Comparison of ENCODE assay signal across 8 cellular contexts in the genomic region with DNA sequence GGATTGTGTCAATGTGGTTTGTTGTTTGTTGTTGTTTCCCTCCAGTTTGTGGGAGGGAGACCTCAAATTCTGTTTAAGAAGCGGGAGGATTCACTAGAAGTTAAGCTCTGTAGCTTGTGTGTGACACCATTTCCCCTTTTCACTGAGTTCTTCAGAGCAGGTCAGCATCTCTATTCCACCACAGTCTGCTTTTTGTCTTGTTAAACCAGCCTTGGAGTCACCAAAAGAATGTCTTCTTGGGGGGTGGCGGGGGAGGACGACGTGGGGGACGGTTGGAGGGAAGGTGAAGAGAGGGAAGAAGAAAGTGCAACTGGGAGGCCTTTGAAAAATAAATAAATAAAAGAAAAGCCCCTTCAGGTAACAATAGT. TPM values are rescaled to one million over a fixed set of nuclear protein-coding genes. Genes with fewer than 3 reads are reported as not detected.
DNase-seq lines count a peak whose midpoint lies in the region; ATAC-seq and TF ChIP-seq lines count a peak whose summit lies in the region.

No MANE protein-coding gene starts in this region.

- no peak for TF ChIP-seq EP300 in sigmoid colon (IDR thresholded peaks at IDR 0.05)

- H3K9ac ChIP-seq in MM.1S (ENCODE audit: low read length) = peak overlapping the region; percentile 66
- H3K9ac ChIP-seq in endocrine pancreas (ENCODE audit: control insufficient read depth, insufficient read depth, low read length) = peak overlapping the region; percentile 14

- intact Hi-C loops in sigmoid colon (cut with DNase I) = loop anchor here (5.0 to 10.0 kb wide), 2 partner anchors 221 to 1203 kb away; no protein-coding TSS in a partner anchor

- no peak for DNase-seq in AG04449 (ENCODE audit: low read depth, low spot score)
- DNase-seq in MM.1S = no peak
- DNase-seq in sigmoid colon = no peak
- no peak for DNase-seq in foreskin melanocyte
- DNase-seq in UCSD-AML1 (lab: John Stamatoyannopoulos, UW; ENCODE audit: unreplicated experiment) = no peak
- DNase-seq in inferior parietal cortex (ENCODE audit: extremely low spot score) = no peak

- CTCF ChIA-PET in AG04449 (lab: Yijun Ruan, JAX) = interaction anchor here (0.7 to 17.0 kb wide), 10 partner anchors 10 to 1532 kb away, joined by 3 to 230 read pairs (median 4); no protein-coding TSS in a partner anchor

- H3K27me3 ChIP-seq in MM.1S (replicated peaks; ENCODE audit: insufficient read depth, low read length) (peaks cover 12% of the 10 kb centered on the region; the same call in 1 of the 2 replicates), endocrine pancreas (ENCODE audit: control insufficient read depth, insufficient read depth, low read length) (no peaks in the 10 kb centered on the region), sigmoid colon (peaks cover 0 to 26% (median 0%) of the 10 kb centered on the region in 3 donors)

- H3K4me1 ChIP-seq in MM.1S (ENCODE audit: low read length) = peaks cover 5% of the 10 kb centered on the region; the same call in 1 of the 2 replicates
- H3K4me1 ChIP-seq in endocrine pancreas (ENCODE audit: control insufficient read depth, insufficient read depth, low read length) = no peaks in the 10 kb centered on the region
- H3K4me1 ChIP-seq in sigmoid colon = peaks cover 0 to 52% (median 30%) of the 10 kb centered on the region in 4 donors

- peak; percentile 11 for ATAC-seq in GM19023 (IDR thresholded peaks at IDR 0.05; ENCODE audit: unreplicated experiment)

- no peaks in the 10 kb centered on the region for H3K9me2 ChIP-seq in MM.1S (replicated peaks; ENCODE audit: insufficient read depth, low read length)

- POLR2A ChIA-PET in AG04449 (lab: Yijun Ruan, JAX) = no interaction called here

- H3K4me2 ChIP-seq in MM.1S (ENCODE audit: low read depth, low read length) = peak overlapping the region; percentile 95

- no peak for TF ChIP-seq POLR2A in sigmoid colon (IDR thresholded peaks at IDR 0.05)

- H3F3A ChIP-seq in MM.1S (ENCODE audit: insufficient read depth, low read length) = peaks cover 38% of the 10 kb centered on the region

- H3K36me3 ChIP-seq in MM.1S (replicated peaks; ENCODE audit: insufficient read depth, low read length) = no peaks in the 10 kb centered on the region
- H3K36me3 ChIP-seq in endocrine pancreas (ENCODE audit: control insufficient read depth, insufficient read depth, low read length) = no peaks in the 10 kb centered on the region
- H3K36me3 ChIP-seq in sigmoid colon = no peaks in the 10 kb centered on the region

- WGBS in sigmoid colon, 2 donors = 2 to 5% methylated on average over 5 of the region's 5 CpGs

- no peaks in the 10 kb centered on the region for H3K79me2 ChIP-seq in MM.1S (ENCODE audit: low read length)

- H3K4me3 ChIP-seq in AG04449 (ENCODE audit: low read depth, low read length) (peak overlapping the region; percentile 75), MM.1S (ENCODE audit: low read length) (peak overlapping the region; percentile 91), endocrine pancreas (ENCODE audit: control insufficient read depth, insufficient read depth, low read length) (no peak overlapping the region), sigmoid colon (peak overlapping the region; percentile 68 to 83 (median 76))

- no peaks in the 10 kb centered on the region for H3K9me3 ChIP-seq in MM.1S (replicated peaks; ENCODE audit: insufficient read depth, low read length)
- H3K9me3 ChIP-seq in endocrine pancreas (ENCODE audit: control insufficient read depth, low read length) = no peaks in the 10 kb centered on the region
- H3K9me3 ChIP-seq in sigmoid colon = no peaks in the 10 kb centered on the region

- H4K20me1 ChIP-seq in MM.1S (ENCODE audit: insufficient read depth, low read length) = no peaks in the 10 kb centered on the region

- H3K27ac ChIP-seq in MM.1S (ENCODE audit: low read length) = peak overlapping the region; percentile 65
- peak overlapping the region; percentile 76 to 95 (median 87) for H3K27ac ChIP-seq in sigmoid colon

- TF ChIP-seq CTCF in AG04449 (IDR thresholded peaks at IDR 0.05; ENCODE audit: insufficient read depth, low read length, missing control alignments) = no peak
- TF ChIP-seq CTCF in MM.1S (IDR thresholded peaks at IDR 0.05; ENCODE audit: low read length) = no peak
- no peak for TF ChIP-seq CTCF in sigmoid colon (IDR thresholded peaks at IDR 0.05)

- H2AFZ ChIP-seq in MM.1S (ENCODE audit: low read length) = peak overlapping the region; percentile 89

RNA-seq across cellular contexts. Expression of a gene that starts 2.3 kb away (rescaled TPM):
- 10 to 100 TPM; 16.3 to 39.6 (median 19.7) TPM for total RNA-seq in sigmoid colon
- 10 to 100 TPM in 1 of 3 donors, 1 to 10 TPM in 2; 3.6 to 14.5 (median 4.4) TPM for polyA plus RNA-seq in sigmoid colon
